Comparison of ENCODE assay signal across 14 cellular contexts in the genomic region with DNA sequence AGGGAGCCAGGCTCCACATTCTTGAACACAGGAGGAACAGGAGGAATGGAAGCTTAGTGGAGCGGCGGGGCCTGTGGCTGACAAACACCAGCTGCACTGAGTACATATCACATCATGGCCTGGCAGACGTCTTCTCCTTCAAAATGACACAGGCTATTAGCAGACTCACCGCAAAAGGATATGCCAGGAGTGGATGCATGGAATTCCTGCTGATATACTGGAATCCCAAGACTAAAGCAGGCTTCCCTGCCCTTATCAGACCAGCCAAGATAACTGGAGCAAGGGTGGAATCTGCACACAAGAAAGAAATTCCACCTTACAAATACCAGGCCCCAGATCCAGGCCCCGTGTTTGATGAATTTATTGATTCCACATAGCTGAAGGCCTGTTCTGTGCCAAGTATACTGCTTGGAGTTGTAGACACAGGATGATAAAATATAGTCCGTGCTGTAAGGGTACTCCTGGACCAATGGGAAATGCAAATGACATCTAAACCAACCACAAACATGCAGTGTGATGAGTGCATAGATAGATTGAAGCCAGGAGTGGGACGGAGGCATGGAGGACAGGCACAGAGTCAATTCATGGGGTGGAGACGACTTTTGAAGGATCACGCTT.
A peak's percentile ranks its signal among the peaks of the same experiment; 100 is the strongest.
DNase-seq lines count a peak whose midpoint lies in the region; ATAC-seq, FAIRE-seq and TF ChIP-seq lines count a peak whose summit lies in the region.
"Had no signal": no experiment of that assay in that cellular context is flagged by ENCODE, and none has a peak within 500 bp of the region (broad histone marks: within the 10 kb centered on the region; RNA-seq: fewer than 3 reads in every experiment).

No MANE protein-coding gene starts in this region.

- ATAC-seq in left ventricle myocardium superior, result peak; percentile 98
- ATAC-seq: naive thymus-derived CD4-positive, alpha-beta T cell; stimulated activated memory B cell treated with anti-CD40 and anti-IgM and Interleukin-4, amounts not matched to agents 10 μg/mL and 1 μg/mL and 100 μg/mL, for 72 hours had no signal

- H3K36me3 Mint-ChIP-seq in astrocyte (ENCODE audit: low read depth, unreplicated experiment), result no peaks in the 10 kb centered on the region
- H3K36me3 Mint-ChIP-seq in progenitor cell of endocrine pancreas (ENCODE audit: insufficient read depth), result no peaks in the 10 kb centered on the region
- H3K36me3 Mint-ChIP-seq: CD8-positive, alpha-beta memory T cell; naive thymus-derived CD4-positive, alpha-beta T cell; stimulated activated memory B cell treated with anti-CD40 and anti-IgM and Interleukin-4, amounts not matched to agents 10 μg/mL and 1 μg/mL and 100 μg/mL, for 72 hours had no signal

- H3K9me3 Mint-ChIP-seq in astrocyte (ENCODE audit: unreplicated experiment), result no peaks in the 10 kb centered on the region
- peaks cover 8% of the 10 kb centered on the region for H3K9me3 Mint-ChIP-seq in progenitor cell of endocrine pancreas (ENCODE audit: low read depth)
- H3K9me3 Mint-ChIP-seq: CD8-positive, alpha-beta memory T cell; naive thymus-derived CD4-positive, alpha-beta T cell; stimulated activated memory B cell treated with anti-CD40 and anti-IgM and Interleukin-4, amounts not matched to agents 10 μg/mL and 1 μg/mL and 100 μg/mL, for 72 hours had no signal

- peaks cover 42% of the 10 kb centered on the region for H3K27me3 Mint-ChIP-seq in astrocyte (ENCODE audit: low read depth, unreplicated experiment)
- H3K27me3 Mint-ChIP-seq in progenitor cell of endocrine pancreas, result no peaks in the 10 kb centered on the region
- H3K27me3 Mint-ChIP-seq: stimulated activated memory B cell treated with anti-CD40 and anti-IgM and Interleukin-4, amounts not matched to agents 10 μg/mL and 1 μg/mL and 100 μg/mL, for 72 hours had no signal

- no peak overlapping the region for H3K4me3 ChIP-seq in astrocyte (ENCODE audit: insufficient read depth, low read depth, low read length)
- H3K4me3 ChIP-seq: SJSA1 had no signal

- no peak overlapping the region for H2AFZ ChIP-seq in astrocyte (ENCODE audit: low read depth, low read length)

- H3K27ac Mint-ChIP-seq in astrocyte (ENCODE audit: unreplicated experiment) (peak overlapping the region; percentile 67), progenitor cell of endocrine pancreas (peak overlapping the region; percentile 90)
- H3K27ac Mint-ChIP-seq: CD8-positive, alpha-beta memory T cell; naive thymus-derived CD4-positive, alpha-beta T cell; stimulated activated memory B cell treated with anti-CD40 and anti-IgM and Interleukin-4, amounts not matched to agents 10 μg/mL and 1 μg/mL and 100 μg/mL, for 72 hours had no signal

- DNase-seq in astrocyte (ENCODE audit: low read depth) (peak; percentile 98), left ventricle myocardium superior (peak; percentile 79), progenitor cell of endocrine pancreas (ENCODE audit: low spot score, unreplicated experiment) (peak; percentile 22), foreskin melanocyte (no peak), mesenteric fat pad (ENCODE audit: low spot score) (no peak)
- DNase-seq in stimulated activated CD4-positive, alpha-beta T cell treated with anti-CD3 and anti-CD28 coated beads, Interleukin-15, amount 100 ng/mL, for 24 hours, result no peak
- DNase-seq in activated CD4-positive, alpha-beta T cell treated with anti-CD3 and anti-CD28 coated beads for 4 hours, result no peak
- DNase-seq: CD8-positive, alpha-beta memory T cell; cortex of kidney; naive thymus-derived CD4-positive, alpha-beta T cell; NCI-H510A had no signal

- H3K27me3 ChIP-seq in astrocyte (ENCODE audit: insufficient read depth, low read length), result peaks cover 3% of the 10 kb centered on the region
- H3K27me3 ChIP-seq: SJSA1 had no signal

- H3K27ac ChIP-seq in C4-2B (peak overlapping the region; percentile 54), astrocyte (ENCODE audit: low read depth, low read length) (no peak overlapping the region)
- H3K27ac ChIP-seq: SJSA1 had no signal

- H3K4me1 Mint-ChIP-seq in astrocyte (ENCODE audit: low read depth, unreplicated experiment) (peaks cover 10% of the 10 kb centered on the region), progenitor cell of endocrine pancreas (ENCODE audit: low read depth) (peaks cover 45% of the 10 kb centered on the region)
- H3K4me1 Mint-ChIP-seq: CD8-positive, alpha-beta memory T cell; naive thymus-derived CD4-positive, alpha-beta T cell; stimulated activated memory B cell treated with anti-CD40 and anti-IgM and Interleukin-4, amounts not matched to agents 10 μg/mL and 1 μg/mL and 100 μg/mL, for 72 hours had no signal

- H4K20me1 ChIP-seq in astrocyte (ENCODE audit: insufficient read depth, low read length), result no peaks in the 10 kb centered on the region

- no peaks in the 10 kb centered on the region for H3K9me3 ChIP-seq in astrocyte (ENCODE audit: insufficient read depth, low read depth, low read length)
- H3K9me3 ChIP-seq: SJSA1 had no signal

- H3K79me2 ChIP-seq in astrocyte (ENCODE audit: insufficient read depth, low read length), result no peaks in the 10 kb centered on the region

- no peak overlapping the region for H3K4me2 ChIP-seq in astrocyte (ENCODE audit: low read length)

- intact Hi-C loops in left ventricle myocardium superior (cut with micrococcal nuclease), result no loop called here

- no peak overlapping the region for H3K9ac ChIP-seq in astrocyte (ENCODE audit: low read length)

- no peaks in the 10 kb centered on the region for H3K4me1 ChIP-seq in astrocyte (ENCODE audit: insufficient read depth, low read length)

- FAIRE-seq in astrocyte (lab: Jason Lieb, UNC), result no peak

- no peak overlapping the region for H3K4me3 Mint-ChIP-seq in astrocyte (ENCODE audit: unreplicated experiment)
- peak overlapping the region; percentile 1 for H3K4me3 Mint-ChIP-seq in progenitor cell of endocrine pancreas (ENCODE audit: low read depth)
- H3K4me3 Mint-ChIP-seq: CD8-positive, alpha-beta memory T cell; naive thymus-derived CD4-positive, alpha-beta T cell; stimulated activated memory B cell treated with anti-CD40 and anti-IgM and Interleukin-4, amounts not matched to agents 10 μg/mL and 1 μg/mL and 100 μg/mL, for 72 hours had no signal

- TF ChIP-seq CTCF in C4-2B (conservative IDR thresholded peaks at IDR 0.05) (no peak), astrocyte (IDR thresholded peaks at IDR 0.05; ENCODE audit: insufficient read depth, low read depth, low read length) (no peak), progenitor cell of endocrine pancreas (IDR thresholded peaks at IDR 0.05; ENCODE audit: unreplicated experiment) (no peak)

- no peaks in the 10 kb centered on the region for H3K36me3 ChIP-seq in astrocyte (ENCODE audit: insufficient read depth, low read length)
- H3K36me3 ChIP-seq: SJSA1 had no signal

Comparison
In these comparisons a context has a peak if more than half of its experiments do, and no peak if none do; other contexts are left out.
1. DNase-seq: peak in astrocyte (single experiment), left ventricle myocardium superior (single experiment) and progenitor cell of endocrine pancreas (single experiment); none in foreskin melanocyte (single experiment), stimulated activated CD4-positive, alpha-beta T cell treated with anti-CD3 and anti-CD28 coated beads, Interleukin-15, amount 100 ng/mL, for 24 hours (single experiment), activated CD4-positive, alpha-beta T cell treated with anti-CD3 and anti-CD28 coated beads for 4 hours (0 of 2) and mesenteric fat pad (single experiment).